9 cellular contexts compared by ENCODE assay signal in genomic region chr7:144513332-144513731, GRCh38.
DNase-seq lines count a peak whose midpoint lies in the region; ATAC-seq, FAIRE-seq and TF ChIP-seq lines count a peak whose summit lies in the region.
"Had no signal": no experiment of that assay in that cellular context is flagged by ENCODE, and none has a peak within 500 bp of the region (broad histone marks: within the 10 kb centered on the region; RNA-seq: fewer than 3 reads in every experiment).

No MANE protein-coding gene starts in this region.

- no peak overlapping the region for H3K4me3 Mint-ChIP-seq in CD8-positive, alpha-beta T cell

- no peaks in the 10 kb centered on the region for H3K4me1 ChIP-seq in pancreas
- no peaks in the 10 kb centered on the region for H3K4me1 ChIP-seq in CD8-positive, alpha-beta T cell (ENCODE audit: insufficient read depth, low read length)

- FAIRE-seq in bronchial epithelial cell (lab: Jason Lieb, UNC) (peak; percentile 23), pancreas (lab: Jason Lieb, UNC) (no peak)

- H3K27ac Mint-ChIP-seq in CD8-positive, alpha-beta T cell = no peak overlapping the region

- DNase-seq in NCI-H510A treated with DMSO at 0.1 percent for 48 hours (lab: John Stamatoyannopoulos, UW) = peak; percentile 12
- no peak for DNase-seq in NCI-H510A (lab: John Stamatoyannopoulos, UW)
- DNase-seq in NCI-H2081 treated with DMSO at 0.1 percent for 48 hours (lab: John Stamatoyannopoulos, UW) = peak; percentile 37
- peak; percentile 27 for DNase-seq in bronchial epithelial cell (ENCODE audit: low read depth)
- no peak for DNase-seq in pancreas
- no peak for DNase-seq in NCI-H187 treated with DMSO at 0.1 percent for 48 hours (lab: John Stamatoyannopoulos, UW)
- DNase-seq in CD8-positive, alpha-beta T cell = no peak

- H3K36me3 ChIP-seq in bronchial epithelial cell (ENCODE audit: control insufficient read depth, insufficient read depth, low read length) (no peaks in the 10 kb centered on the region), pancreas (no peaks in the 10 kb centered on the region)
- H3K36me3 ChIP-seq in CD8-positive, alpha-beta T cell (ENCODE audit: insufficient read depth, low read length) = no peaks in the 10 kb centered on the region

- peaks cover 11% of the 10 kb centered on the region for H3K4me1 Mint-ChIP-seq in CD8-positive, alpha-beta T cell (ENCODE audit: low read depth)

- POLR2A ChIA-PET in CD8-positive, alpha-beta T cell (lab: Charles Lee) = no interaction called here

- H3K9me3 ChIP-seq in pancreas = no peaks in the 10 kb centered on the region
- no peaks in the 10 kb centered on the region for H3K9me3 ChIP-seq in CD8-positive, alpha-beta T cell (ENCODE audit: low read length)

- H3K27me3 Mint-ChIP-seq in CD8-positive, alpha-beta T cell (ENCODE audit: low read depth) = no peaks in the 10 kb centered on the region

- WGBS in pancreas, 2 donors = 34 to 36% methylated on average over 2 of the region's 2 CpGs

- H3K36me3 Mint-ChIP-seq in CD8-positive, alpha-beta T cell = peaks cover 7% of the 10 kb centered on the region

- H3K4me3 ChIP-seq in bronchial epithelial cell (ENCODE audit: low read depth, low read length) (no peak overlapping the region), pancreas (no peak overlapping the region)
- no peak overlapping the region for H3K4me3 ChIP-seq in CD8-positive, alpha-beta T cell (ENCODE audit: low read depth, low read length)

- CTCF ChIA-PET in CD8-positive, alpha-beta T cell (lab: Charles Lee) = no interaction called here

- no peaks in the 10 kb centered on the region for H3K27me3 ChIP-seq in bronchial epithelial cell (ENCODE audit: control insufficient read depth, insufficient read depth, low read length)
- H3K27me3 ChIP-seq in pancreas = no peaks in the 10 kb centered on the region
- H3K27me3 ChIP-seq in CD8-positive, alpha-beta T cell (ENCODE audit: insufficient read depth, low read length) = no peaks in the 10 kb centered on the region

- no peaks in the 10 kb centered on the region for H3K9me3 Mint-ChIP-seq in CD8-positive, alpha-beta T cell

- H3K27ac ChIP-seq in pancreas = no peak overlapping the region
- no peak overlapping the region for H3K27ac ChIP-seq in CD8-positive, alpha-beta T cell (ENCODE audit: low read depth, low read length)
- H3K27ac ChIP-seq: epithelial cell of prostate had no signal

- intact Hi-C loops in pancreas (cut with DNase I) = no loop called here
- intact Hi-C loops in CD8-positive, alpha-beta T cell (cut with DNase I, micrococcal nuclease) = loop anchor here in 1 of 2 experiments (10.0 kb wide), 1 partner anchor 1581 kb away; no protein-coding TSS in a partner anchor

- peak; percentile 18 for TF ChIP-seq CTCF in bronchial epithelial cell (IDR thresholded peaks at IDR 0.05; ENCODE audit: insufficient read depth, low read length, severe bottlenecking)
- no peak for TF ChIP-seq CTCF in pancreas (IDR thresholded peaks at IDR 0.05)
- no peak for TF ChIP-seq CTCF in CD8-positive, alpha-beta T cell (IDR thresholded peaks at IDR 0.05)

- peak in 3 of 4 donors; percentile 32 to 73 (median 60) for ATAC-seq in pancreas
- ATAC-seq in GM18511 (IDR thresholded peaks at IDR 0.05; ENCODE audit: unreplicated experiment) = no peak
- no peak for ATAC-seq in CD8-positive, alpha-beta T cell

Comparison
In these comparisons a context has a peak if more than half of its experiments do, and no peak if none do; other contexts are left out.
1. DNase-seq: peak in NCI-H510A treated with DMSO at 0.1 percent for 48 hours (single experiment), NCI-H2081 treated with DMSO at 0.1 percent for 48 hours (single experiment) and bronchial epithelial cell (single experiment); none in NCI-H510A (single experiment), pancreas (0 of 6), NCI-H187 treated with DMSO at 0.1 percent for 48 hours (single experiment) and CD8-positive, alpha-beta T cell (0 of 7).
2. ATAC-seq: peak in pancreas (3 of 4); none in GM18511 (single experiment) and CD8-positive, alpha-beta T cell (single experiment).